Comparison of ENCODE assay signal across 1 cellular context in the genomic region with DNA sequence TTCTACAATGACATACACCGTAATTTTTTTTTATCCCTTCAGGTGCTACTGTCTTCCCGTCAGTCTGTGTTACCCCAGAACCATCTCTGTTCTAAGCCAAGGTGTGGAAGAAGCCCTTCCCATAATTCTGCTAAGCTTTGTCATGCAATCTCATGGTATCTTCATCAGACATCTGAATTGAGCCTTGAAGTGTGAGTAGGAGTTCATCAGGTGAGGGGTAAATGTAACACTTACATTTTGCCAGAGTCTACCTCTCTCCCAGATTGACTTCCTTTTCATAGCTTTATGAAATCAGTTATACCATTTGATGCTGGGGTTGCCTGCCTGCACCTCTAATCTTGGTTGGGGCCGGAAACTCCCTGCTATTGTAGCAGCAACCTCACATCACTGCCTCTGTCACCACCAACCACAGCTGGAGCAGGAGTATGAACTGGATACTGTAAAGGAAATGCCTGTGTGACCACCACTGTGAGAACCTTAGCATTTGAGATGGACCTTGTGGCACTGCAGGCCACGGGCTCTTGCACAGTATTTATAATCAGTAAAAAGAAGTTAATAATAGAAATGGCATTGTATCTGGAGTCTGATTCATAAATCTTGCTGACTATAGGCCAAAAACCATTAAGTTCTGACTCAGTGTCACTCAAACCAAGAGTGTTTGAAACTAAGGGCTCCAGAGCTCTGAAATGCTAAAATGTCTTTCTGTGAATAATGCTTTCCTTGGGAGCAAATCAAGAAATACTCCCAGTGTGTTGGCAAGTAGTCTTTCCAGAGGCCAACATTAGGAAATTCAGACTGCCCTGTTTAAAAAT.
A peak's percentile ranks its signal among the peaks of the same experiment; 100 is the strongest.
TF ChIP-seq lines count a peak whose summit lies in the region.

No MANE protein-coding gene starts in this region.

TF ChIP-seq in GM12878, 131 proteins besides CTCF, POLR2A, EP300 and RAD21 (continued from another document and continues in another):
- TF ChIP-seq, protein P1, sequence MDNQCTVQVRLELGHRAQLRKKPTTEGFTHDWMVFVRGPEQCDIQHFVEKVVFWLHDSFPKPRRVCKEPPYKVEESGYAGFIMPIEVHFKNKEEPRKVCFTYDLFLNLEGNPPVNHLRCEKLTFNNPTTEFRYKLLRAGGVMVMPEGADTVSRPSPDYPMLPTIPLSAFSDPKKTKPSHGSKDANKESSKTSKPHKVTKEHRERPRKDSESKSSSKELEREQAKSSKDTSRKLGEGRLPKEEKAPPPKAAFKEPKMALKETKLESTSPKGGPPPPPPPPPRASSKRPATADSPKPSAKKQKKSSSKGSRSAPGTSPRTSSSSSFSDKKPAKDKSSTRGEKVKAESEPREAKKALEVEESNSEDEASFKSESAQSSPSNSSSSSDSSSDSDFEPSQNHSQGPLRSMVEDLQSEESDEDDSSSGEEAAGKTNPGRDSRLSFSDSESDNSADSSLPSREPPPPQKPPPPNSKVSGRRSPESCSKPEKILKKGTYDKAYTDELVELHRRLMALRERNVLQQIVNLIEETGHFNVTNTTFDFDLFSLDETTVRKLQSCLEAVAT (IDR thresholded peaks at IDR 0.05), result peak; percentile 72; the same call in 1 of the 2 replicates
- TF ChIP-seq GABPA (IDR thresholded peaks at IDR 0.05; ENCODE audit: low read depth) (no peak), JUND (IDR thresholded peaks at IDR 0.05; ENCODE audit: low read depth, low read length) (no peak), CBFB (IDR thresholded peaks at IDR 0.05; ENCODE audit: low read depth) (peak; percentile 82), CEBPB (IDR thresholded peaks at IDR 0.05; ENCODE audit: borderline replicate concordance in 1 of 2, low read depth in 2 of 2, low read length in 2 of 2) (no peak), RB1 (IDR thresholded peaks at IDR 0.05; ENCODE audit: borderline replicate concordance) (no peak), SMAD5 (IDR thresholded peaks at IDR 0.05; ENCODE audit: low read depth) (no peak), SREBF2 (IDR thresholded peaks at IDR 0.05; ENCODE audit: low read length) (no peak), ETV6 (conservative IDR thresholded peaks at IDR 0.05 in 1 of 2, IDR thresholded peaks at IDR 0.05 in 1 of 2; ENCODE audit: borderline replicate concordance in 1 of 2, low read depth in 1 of 2) (peak in 1 of 2 experiments; percentile 57; a peak in 1 of 4 replicates), SPI1 (IDR thresholded peaks at IDR 0.05; ENCODE audit: borderline replicate concordance, insufficient read depth, low read depth, low read length) (0 out of 2 replicates have a peak, but pooled peaks have one; percentile 3), TCF12 (IDR thresholded peaks at IDR 0.05; ENCODE audit: low read depth, low read length) (0 out of 2 replicates have a peak, but pooled peaks have one; percentile 47), MEF2A (IDR thresholded peaks at IDR 0.05; ENCODE audit: insufficient read depth, low read depth, low read length) (peak; percentile 85), BCL11A (IDR thresholded peaks at IDR 0.05; ENCODE audit: low read depth, low read length) (peak; percentile 72; the same call in 1 of the 2 replicates), TARDBP (IDR thresholded peaks at IDR 0.05; ENCODE audit: borderline replicate concordance) (no peak), JUNB (IDR thresholded peaks at IDR 0.05) (peak; percentile 79), RFX5 (IDR thresholded peaks at IDR 0.05; ENCODE audit: low read depth, low read length) (no peak), SREBF1 (IDR thresholded peaks at IDR 0.05; ENCODE audit: low read length) (no peak), SIN3A (IDR thresholded peaks at IDR 0.05; ENCODE audit: low read depth, low read length) (no peak), TAF1 (IDR thresholded peaks at IDR 0.05; ENCODE audit: borderline replicate concordance, low read depth, low read length) (0 out of 2 replicates have a peak, but pooled peaks have one; percentile 14), NR2F1 (conservative IDR thresholded peaks at IDR 0.05) (peak; percentile 67; the same call in 1 of the 2 replicates), FOXK2 (IDR thresholded peaks at IDR 0.05) (no peak)
- TF ChIP-seq, protein P2, sequence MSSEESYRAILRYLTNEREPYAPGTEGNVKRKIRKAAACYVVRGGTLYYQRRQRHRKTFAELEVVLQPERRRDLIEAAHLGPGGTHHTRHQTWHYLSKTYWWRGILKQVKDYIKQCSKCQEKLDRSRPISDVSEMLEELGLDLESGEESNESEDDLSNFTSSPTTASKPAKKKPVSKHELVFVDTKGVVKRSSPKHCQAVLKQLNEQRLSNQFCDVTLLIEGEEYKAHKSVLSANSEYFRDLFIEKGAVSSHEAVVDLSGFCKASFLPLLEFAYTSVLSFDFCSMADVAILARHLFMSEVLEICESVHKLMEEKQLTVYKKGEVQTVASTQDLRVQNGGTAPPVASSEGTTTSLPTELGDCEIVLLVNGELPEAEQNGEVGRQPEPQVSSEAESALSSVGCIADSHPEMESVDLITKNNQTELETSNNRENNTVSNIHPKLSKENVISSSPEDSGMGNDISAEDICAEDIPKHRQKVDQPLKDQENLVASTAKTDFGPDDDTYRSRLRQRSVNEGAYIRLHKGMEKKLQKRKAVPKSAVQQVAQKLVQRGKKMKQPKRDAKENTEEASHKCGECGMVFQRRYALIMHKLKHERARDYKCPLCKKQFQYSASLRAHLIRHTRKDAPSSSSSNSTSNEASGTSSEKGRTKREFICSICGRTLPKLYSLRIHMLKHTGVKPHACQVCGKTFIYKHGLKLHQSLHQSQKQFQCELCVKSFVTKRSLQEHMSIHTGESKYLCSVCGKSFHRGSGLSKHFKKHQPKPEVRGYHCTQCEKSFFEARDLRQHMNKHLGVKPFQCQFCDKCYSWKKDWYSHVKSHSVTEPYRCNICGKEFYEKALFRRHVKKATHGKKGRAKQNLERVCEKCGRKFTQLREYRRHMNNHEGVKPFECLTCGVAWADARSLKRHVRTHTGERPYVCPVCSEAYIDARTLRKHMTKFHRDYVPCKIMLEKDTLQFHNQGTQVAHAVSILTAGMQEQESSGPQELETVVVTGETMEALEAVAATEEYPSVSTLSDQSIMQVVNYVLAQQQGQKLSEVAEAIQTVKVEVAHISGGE (CRISPR knock-in tag; IDR thresholded peaks at IDR 0.05), result no peak
- TF ChIP-seq, protein P3, sequence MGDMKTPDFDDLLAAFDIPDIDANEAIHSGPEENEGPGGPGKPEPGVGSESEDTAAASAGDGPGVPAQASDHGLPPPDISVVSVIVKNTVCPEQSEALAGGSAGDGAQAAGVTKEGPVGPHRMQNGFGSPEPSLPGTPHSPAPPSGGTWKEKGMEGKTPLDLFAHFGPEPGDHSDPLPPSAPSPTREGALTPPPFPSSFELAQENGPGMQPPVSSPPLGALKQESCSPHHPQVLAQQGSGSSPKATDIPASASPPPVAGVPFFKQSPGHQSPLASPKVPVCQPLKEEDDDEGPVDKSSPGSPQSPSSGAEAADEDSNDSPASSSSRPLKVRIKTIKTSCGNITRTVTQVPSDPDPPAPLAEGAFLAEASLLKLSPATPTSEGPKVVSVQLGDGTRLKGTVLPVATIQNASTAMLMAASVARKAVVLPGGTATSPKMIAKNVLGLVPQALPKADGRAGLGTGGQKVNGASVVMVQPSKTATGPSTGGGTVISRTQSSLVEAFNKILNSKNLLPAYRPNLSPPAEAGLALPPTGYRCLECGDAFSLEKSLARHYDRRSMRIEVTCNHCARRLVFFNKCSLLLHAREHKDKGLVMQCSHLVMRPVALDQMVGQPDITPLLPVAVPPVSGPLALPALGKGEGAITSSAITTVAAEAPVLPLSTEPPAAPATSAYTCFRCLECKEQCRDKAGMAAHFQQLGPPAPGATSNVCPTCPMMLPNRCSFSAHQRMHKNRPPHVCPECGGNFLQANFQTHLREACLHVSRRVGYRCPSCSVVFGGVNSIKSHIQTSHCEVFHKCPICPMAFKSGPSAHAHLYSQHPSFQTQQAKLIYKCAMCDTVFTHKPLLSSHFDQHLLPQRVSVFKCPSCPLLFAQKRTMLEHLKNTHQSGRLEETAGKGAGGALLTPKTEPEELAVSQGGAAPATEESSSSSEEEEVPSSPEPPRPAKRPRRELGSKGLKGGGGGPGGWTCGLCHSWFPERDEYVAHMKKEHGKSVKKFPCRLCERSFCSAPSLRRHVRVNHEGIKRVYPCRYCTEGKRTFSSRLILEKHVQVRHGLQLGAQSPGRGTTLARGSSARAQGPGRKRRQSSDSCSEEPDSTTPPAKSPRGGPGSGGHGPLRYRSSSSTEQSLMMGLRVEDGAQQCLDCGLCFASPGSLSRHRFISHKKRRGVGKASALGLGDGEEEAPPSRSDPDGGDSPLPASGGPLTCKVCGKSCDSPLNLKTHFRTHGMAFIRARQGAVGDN (IDR thresholded peaks at IDR 0.05), result peak; percentile 61; the same call in 1 of the 2 replicates
- TF ChIP-seq, protein P4, sequence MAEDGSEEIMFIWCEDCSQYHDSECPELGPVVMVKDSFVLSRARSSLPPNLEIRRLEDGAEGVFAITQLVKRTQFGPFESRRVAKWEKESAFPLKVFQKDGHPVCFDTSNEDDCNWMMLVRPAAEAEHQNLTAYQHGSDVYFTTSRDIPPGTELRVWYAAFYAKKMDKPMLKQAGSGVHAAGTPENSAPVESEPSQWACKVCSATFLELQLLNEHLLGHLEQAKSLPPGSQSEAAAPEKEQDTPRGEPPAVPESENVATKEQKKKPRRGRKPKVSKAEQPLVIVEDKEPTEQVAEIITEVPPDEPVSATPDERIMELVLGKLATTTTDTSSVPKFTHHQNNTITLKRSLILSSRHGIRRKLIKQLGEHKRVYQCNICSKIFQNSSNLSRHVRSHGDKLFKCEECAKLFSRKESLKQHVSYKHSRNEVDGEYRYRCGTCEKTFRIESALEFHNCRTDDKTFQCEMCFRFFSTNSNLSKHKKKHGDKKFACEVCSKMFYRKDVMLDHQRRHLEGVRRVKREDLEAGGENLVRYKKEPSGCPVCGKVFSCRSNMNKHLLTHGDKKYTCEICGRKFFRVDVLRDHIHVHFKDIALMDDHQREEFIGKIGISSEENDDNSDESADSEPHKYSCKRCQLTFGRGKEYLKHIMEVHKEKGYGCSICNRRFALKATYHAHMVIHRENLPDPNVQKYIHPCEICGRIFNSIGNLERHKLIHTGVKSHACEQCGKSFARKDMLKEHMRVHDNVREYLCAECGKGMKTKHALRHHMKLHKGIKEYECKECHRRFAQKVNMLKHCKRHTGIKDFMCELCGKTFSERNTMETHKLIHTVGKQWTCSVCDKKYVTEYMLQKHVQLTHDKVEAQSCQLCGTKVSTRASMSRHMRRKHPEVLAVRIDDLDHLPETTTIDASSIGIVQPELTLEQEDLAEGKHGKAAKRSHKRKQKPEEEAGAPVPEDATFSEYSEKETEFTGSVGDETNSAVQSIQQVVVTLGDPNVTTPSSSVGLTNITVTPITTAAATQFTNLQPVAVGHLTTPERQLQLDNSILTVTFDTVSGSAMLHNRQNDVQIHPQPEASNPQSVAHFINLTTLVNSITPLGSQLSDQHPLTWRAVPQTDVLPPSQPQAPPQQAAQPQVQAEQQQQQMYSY (CRISPR knock-in tag; IDR thresholded peaks at IDR 0.05), result no peak
- TF ChIP-seq, protein P5, sequence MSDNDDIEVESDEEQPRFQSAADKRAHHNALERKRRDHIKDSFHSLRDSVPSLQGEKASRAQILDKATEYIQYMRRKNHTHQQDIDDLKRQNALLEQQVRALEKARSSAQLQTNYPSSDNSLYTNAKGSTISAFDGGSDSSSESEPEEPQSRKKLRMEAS (IDR thresholded peaks at IDR 0.05; ENCODE audit: low read depth, low read length), result no peak
- TF ChIP-seq, protein P6, sequence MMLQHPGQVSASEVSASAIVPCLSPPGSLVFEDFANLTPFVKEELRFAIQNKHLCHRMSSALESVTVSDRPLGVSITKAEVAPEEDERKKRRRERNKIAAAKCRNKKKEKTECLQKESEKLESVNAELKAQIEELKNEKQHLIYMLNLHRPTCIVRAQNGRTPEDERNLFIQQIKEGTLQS (IDR thresholded peaks at IDR 0.05; ENCODE audit: borderline replicate concordance, extremely low read depth, low read depth, low read length), result no peak
- TF ChIP-seq, protein P7, sequence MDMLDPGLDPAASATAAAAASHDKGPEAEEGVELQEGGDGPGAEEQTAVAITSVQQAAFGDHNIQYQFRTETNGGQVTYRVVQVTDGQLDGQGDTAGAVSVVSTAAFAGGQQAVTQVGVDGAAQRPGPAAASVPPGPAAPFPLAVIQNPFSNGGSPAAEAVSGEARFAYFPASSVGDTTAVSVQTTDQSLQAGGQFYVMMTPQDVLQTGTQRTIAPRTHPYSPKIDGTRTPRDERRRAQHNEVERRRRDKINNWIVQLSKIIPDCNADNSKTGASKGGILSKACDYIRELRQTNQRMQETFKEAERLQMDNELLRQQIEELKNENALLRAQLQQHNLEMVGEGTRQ (IDR thresholded peaks at IDR 0.05; ENCODE audit: borderline replicate concordance, low read depth, low read length), result no peak
- TF ChIP-seq, protein P8, sequence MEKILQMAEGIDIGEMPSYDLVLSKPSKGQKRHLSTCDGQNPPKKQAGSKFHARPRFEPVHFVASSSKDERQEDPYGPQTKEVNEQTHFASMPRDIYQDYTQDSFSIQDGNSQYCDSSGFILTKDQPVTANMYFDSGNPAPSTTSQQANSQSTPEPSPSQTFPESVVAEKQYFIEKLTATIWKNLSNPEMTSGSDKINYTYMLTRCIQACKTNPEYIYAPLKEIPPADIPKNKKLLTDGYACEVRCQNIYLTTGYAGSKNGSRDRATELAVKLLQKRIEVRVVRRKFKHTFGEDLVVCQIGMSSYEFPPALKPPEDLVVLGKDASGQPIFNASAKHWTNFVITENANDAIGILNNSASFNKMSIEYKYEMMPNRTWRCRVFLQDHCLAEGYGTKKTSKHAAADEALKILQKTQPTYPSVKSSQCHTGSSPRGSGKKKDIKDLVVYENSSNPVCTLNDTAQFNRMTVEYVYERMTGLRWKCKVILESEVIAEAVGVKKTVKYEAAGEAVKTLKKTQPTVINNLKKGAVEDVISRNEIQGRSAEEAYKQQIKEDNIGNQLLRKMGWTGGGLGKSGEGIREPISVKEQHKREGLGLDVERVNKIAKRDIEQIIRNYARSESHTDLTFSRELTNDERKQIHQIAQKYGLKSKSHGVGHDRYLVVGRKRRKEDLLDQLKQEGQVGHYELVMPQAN (conservative IDR thresholded peaks at IDR 0.05), result no peak
- TF ChIP-seq, protein P9, sequence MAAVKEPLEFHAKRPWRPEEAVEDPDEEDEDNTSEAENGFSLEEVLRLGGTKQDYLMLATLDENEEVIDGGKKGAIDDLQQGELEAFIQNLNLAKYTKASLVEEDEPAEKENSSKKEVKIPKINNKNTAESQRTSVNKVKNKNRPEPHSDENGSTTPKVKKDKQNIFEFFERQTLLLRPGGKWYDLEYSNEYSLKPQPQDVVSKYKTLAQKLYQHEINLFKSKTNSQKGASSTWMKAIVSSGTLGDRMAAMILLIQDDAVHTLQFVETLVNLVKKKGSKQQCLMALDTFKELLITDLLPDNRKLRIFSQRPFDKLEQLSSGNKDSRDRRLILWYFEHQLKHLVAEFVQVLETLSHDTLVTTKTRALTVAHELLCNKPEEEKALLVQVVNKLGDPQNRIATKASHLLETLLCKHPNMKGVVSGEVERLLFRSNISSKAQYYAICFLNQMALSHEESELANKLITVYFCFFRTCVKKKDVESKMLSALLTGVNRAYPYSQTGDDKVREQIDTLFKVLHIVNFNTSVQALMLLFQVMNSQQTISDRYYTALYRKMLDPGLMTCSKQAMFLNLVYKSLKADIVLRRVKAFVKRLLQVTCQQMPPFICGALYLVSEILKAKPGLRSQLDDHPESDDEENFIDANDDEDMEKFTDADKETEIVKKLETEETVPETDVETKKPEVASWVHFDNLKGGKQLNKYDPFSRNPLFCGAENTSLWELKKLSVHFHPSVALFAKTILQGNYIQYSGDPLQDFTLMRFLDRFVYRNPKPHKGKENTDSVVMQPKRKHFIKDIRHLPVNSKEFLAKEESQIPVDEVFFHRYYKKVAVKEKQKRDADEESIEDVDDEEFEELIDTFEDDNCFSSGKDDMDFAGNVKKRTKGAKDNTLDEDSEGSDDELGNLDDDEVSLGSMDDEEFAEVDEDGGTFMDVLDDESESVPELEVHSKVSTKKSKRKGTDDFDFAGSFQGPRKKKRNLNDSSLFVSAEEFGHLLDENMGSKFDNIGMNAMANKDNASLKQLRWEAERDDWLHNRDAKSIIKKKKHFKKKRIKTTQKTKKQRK (IDR thresholded peaks at IDR 0.05; ENCODE audit: low read depth, low read length), result no peak
